In the genomic region with DNA sequence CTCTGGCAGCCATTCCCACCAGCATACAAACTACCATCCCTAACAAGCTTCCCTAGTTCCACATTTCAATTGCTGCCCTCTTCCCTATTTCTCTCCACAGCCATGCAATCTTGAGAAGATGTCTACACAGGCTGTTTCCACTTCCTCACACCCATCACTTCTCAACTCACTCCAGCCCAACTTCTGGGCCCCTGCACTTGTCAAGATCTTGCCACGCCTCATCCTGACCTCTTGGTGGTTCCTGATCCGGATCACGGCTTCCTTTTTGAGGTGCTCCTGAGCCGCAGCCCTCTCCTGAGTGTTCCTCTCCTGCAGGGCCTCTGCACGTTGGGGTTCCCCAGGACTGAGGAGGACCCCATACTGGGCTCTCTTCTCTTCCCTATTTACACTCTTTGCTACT, we compare ENCODE assay signal across 1 cellular context.
TF ChIP-seq lines count a peak whose summit lies in the region.

No MANE protein-coding gene starts in this region.

TF ChIP-seq in GM12878, 131 proteins besides CTCF, POLR2A, EP300 and RAD21:
- TF ChIP-seq ASH2L (IDR thresholded peaks at IDR 0.05; ENCODE audit: borderline replicate concordance, low read depth) (no peak), RELB (IDR thresholded peaks at IDR 0.05; ENCODE audit: low read depth) (no peak), ATF7 (IDR thresholded peaks at IDR 0.05; ENCODE audit: low read depth) (no peak), CEBPB (IDR thresholded peaks at IDR 0.05; ENCODE audit: borderline replicate concordance in 1 of 2, low read depth in 2 of 2, low read length in 2 of 2) (no peak), KLF5 (IDR thresholded peaks at IDR 0.05; ENCODE audit: partially characterized antibody) (no peak)
